ENCODE assay signal across 9 cellular contexts in the genomic region with DNA sequence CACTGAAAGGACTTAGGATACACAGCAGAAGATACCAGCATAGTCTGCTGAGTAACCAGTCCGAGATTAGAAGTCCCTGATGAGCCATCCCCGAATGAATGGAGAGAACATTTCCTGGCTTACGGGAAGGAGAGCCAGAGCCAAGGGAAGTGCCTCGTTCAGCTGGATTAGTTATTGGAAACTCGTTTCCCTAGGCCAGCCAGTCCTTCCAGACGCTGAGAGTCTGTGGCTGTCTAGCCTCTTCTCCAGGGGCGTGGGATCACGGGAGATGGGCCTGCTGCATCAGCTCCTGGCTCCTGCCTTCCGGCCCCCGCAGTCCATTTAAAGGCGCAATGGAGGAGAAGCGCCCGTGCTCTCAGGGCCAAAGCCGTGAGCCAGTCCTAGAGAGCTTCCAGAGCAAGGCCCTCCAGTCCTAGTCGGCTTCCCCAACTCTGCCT.
DNase-seq lines count a peak whose midpoint lies in the region; ATAC-seq and TF ChIP-seq lines count a peak whose summit lies in the region.
"Had no signal": no experiment of that assay in that cellular context is flagged by ENCODE, and none has a peak within 500 bp of the region (broad histone marks: within the 10 kb centered on the region; RNA-seq: fewer than 3 reads in every experiment).

No MANE protein-coding gene starts in this region.

- DNase-seq in fibroblast of pulmonary artery (ENCODE audit: low read depth) (peak; percentile 79), mucosa of gallbladder (ENCODE audit: low spot score) (peak; percentile 62), thyroid gland (peak; percentile 10 to 14), NCI-H2171 (lab: John Stamatoyannopoulos, UW) (no peak), NCI-H510A (lab: John Stamatoyannopoulos, UW) (no peak), NCI-H1048 (lab: John Stamatoyannopoulos, UW) (no peak)
- DNase-seq: stimulated activated naive CD4-positive, alpha-beta T cell treated with Interleukin-2 at 50 U/mL for 16 hours had no signal

- no peak for TF ChIP-seq POLR2A in thyroid gland (IDR thresholded peaks at IDR 0.05)

- TF ChIP-seq CTCF in fibroblast of pulmonary artery (IDR thresholded peaks at IDR 0.05; ENCODE audit: low read length, missing control alignments) (no peak), thyroid gland (IDR thresholded peaks at IDR 0.05) (no peak)

- intact Hi-C loops in thyroid gland (cut with DNase I): no loop called here

- no peak overlapping the region for H3K4me3 ChIP-seq in fibroblast of pulmonary artery (replicated peaks; ENCODE audit: low read depth, low read length)
- H3K4me3 ChIP-seq in thyroid gland (replicated peaks in 1 of 3): no peak overlapping the region

- no peaks in the 10 kb centered on the region for H3K9me3 ChIP-seq in thyroid gland

- peak overlapping the region in 1 of 3 donors; percentile 22 for H3K27ac ChIP-seq in thyroid gland

- 62 to 75% methylated on average over 12 to 15 of the region's 15 CpGs for whole genome bisulfite sequencing in thyroid gland, 2 donors

- H3K27me3 ChIP-seq in thyroid gland: no peaks in the 10 kb centered on the region

- peak; percentile 44 for ATAC-seq in SK-N-SH treated with all-trans-retinoic acid at 6 μM for 48 hours
- no peak for ATAC-seq in HG02610 (IDR thresholded peaks at IDR 0.05; ENCODE audit: unreplicated experiment)

- H3K36me3 ChIP-seq in thyroid gland: no peaks in the 10 kb centered on the region

- H3K4me1 ChIP-seq in thyroid gland: no peaks in the 10 kb centered on the region

TF ChIP-seq in SK-N-SH treated with all-trans-retinoic acid at 6 μM for 48 hours, 23 proteins besides CTCF, POLR2A, EP300 and RAD21:
- 0 out of 2 replicates have a peak, but pooled peaks have one; percentile 46 for TF ChIP-seq SNAI2 (CRISPR knock-in tag; IDR thresholded peaks at IDR 0.05)
- TF ChIP-seq GLIS3 (CRISPR knock-in tag; IDR thresholded peaks at IDR 0.05): no peak
- TF ChIP-seq, protein P1, sequence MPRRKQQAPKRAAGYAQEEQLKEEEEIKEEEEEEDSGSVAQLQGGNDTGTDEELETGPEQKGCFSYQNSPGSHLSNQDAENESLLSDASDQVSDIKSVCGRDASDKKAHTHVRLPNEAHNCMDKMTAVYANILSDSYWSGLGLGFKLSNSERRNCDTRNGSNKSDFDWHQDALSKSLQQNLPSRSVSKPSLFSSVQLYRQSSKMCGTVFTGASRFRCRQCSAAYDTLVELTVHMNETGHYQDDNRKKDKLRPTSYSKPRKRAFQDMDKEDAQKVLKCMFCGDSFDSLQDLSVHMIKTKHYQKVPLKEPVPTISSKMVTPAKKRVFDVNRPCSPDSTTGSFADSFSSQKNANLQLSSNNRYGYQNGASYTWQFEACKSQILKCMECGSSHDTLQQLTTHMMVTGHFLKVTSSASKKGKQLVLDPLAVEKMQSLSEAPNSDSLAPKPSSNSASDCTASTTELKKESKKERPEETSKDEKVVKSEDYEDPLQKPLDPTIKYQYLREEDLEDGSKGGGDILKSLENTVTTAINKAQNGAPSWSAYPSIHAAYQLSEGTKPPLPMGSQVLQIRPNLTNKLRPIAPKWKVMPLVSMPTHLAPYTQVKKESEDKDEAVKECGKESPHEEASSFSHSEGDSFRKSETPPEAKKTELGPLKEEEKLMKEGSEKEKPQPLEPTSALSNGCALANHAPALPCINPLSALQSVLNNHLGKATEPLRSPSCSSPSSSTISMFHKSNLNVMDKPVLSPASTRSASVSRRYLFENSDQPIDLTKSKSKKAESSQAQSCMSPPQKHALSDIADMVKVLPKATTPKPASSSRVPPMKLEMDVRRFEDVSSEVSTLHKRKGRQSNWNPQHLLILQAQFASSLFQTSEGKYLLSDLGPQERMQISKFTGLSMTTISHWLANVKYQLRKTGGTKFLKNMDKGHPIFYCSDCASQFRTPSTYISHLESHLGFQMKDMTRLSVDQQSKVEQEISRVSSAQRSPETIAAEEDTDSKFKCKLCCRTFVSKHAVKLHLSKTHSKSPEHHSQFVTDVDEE (CRISPR knock-in tag; IDR thresholded peaks at IDR 0.05): peak; percentile 47; the same call in 1 of the 2 replicates
- TF ChIP-seq ZNF70 (CRISPR knock-in tag; IDR thresholded peaks at IDR 0.05): no peak

Comparison
In these comparisons a context has a peak if more than half of its experiments do, and no peak if none do; other contexts are left out.
1. DNase-seq: peak in fibroblast of pulmonary artery (single experiment), mucosa of gallbladder (single experiment) and thyroid gland (2 of 2); none in NCI-H2171 (single experiment), NCI-H510A (single experiment) and NCI-H1048 (single experiment).